Comparison of ENCODE assay signal across 17 cellular contexts in the genomic region with DNA sequence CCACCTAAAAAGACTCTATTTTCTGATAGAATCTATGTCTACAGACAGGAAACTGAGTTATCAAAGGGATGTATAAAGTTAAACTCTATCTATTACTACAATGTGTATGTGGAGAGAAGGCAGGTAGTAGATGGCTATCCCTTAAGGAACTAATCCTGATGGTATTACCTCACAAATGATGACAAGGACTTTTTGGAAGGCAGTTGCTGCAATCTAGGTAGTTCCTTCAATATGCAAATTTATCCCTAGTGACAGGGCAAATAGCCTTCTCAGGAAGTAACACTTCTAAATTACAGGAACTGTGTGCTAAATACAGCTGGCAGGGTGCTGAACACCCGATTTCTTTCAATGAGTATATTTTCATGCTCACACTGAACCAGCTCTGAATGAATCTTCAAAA.
"Had no signal": no experiment of that assay in that cellular context is flagged by ENCODE, and none has a peak within 500 bp of the region (broad histone marks: within the 10 kb centered on the region; RNA-seq: fewer than 3 reads in every experiment).

No MANE protein-coding gene starts in this region.

- H3K4me3 ChIP-seq: colonic mucosa, left ventricle myocardium inferior, thyroid gland had no signal

- H3K27me3 ChIP-seq: colonic mucosa, thyroid gland had no signal

- ATAC-seq: activated naive CD8-positive, alpha-beta T cell treated with anti-CD3 and anti-CD28 coated beads, Interleukin-2, amount 50 U/mL, for 24 hours had no signal

- DNase-seq: activated CD4-positive, alpha-beta T cell treated with anti-CD3 and anti-CD28 coated beads, Interleukin-2, amount 10 ng/mL, durations not matched to agents 7 days and 5 days; activated CD8-positive, alpha-beta memory T cell treated with anti-CD3 and anti-CD28 coated beads, Interleukin-2, amount 50 U/mL, for 48 hours; activated effector memory CD4-positive, alpha-beta T cell treated with Interleukin-2 at 50 U/mL for 16 hours; activated naive CD4-positive, alpha-beta T cell treated with anti-CD3 and anti-CD28 coated beads, Interleukin-2, amount 10 ng/mL, durations not matched to agents 7 days and 5 days; activated naive CD8-positive, alpha-beta T cell treated with anti-CD3 and anti-CD28 coated beads, Interleukin-2, amount 50 U/mL, for 24 hours; activated T-cell treated with anti-CD3 and anti-CD28 coated beads, Interleukin-2, amount 50 U/mL, for 48 hours; aorta; colonic mucosa; erythroblast; head of caudate nucleus; left ventricle myocardium inferior; mammary epithelial cell; retina; stimulated activated CD4-positive, alpha-beta T cell treated with anti-CD3 and anti-CD28 coated beads, Interleukin-12 subunit alpha, Interleukin-12 subunit beta, amount 100 ng/mL, for 4 hours; stimulated activated CD4-positive, alpha-beta T cell treated with anti-CD3 and anti-CD28 coated beads, Interleukin-1b, Interleukin-23, amount 100 ng/mL, for 48 hours; stimulated activated naive CD4-positive, alpha-beta T cell treated with Interleukin-2 at 50 U/mL for 16 hours; thyroid gland had no signal

- H3K9me3 ChIP-seq: colonic mucosa, thyroid gland had no signal

- H3K4me1 ChIP-seq: colonic mucosa, left ventricle myocardium inferior, thyroid gland had no signal

- H3K27ac ChIP-seq: colonic mucosa, left ventricle myocardium inferior, thyroid gland had no signal

- H3K36me3 ChIP-seq: colonic mucosa, left ventricle myocardium inferior, thyroid gland had no signal
